In genomic region chr7:156496491-156497264, GRCh38 we compare ENCODE assay signal across 25 cellular contexts.
DNase-seq lines count a peak whose midpoint lies in the region; ATAC-seq, FAIRE-seq and TF ChIP-seq lines count a peak whose summit lies in the region.
"Had no signal": no experiment of that assay in that cellular context is flagged by ENCODE, and none has a peak within 500 bp of the region (broad histone marks: within the 10 kb centered on the region; RNA-seq: fewer than 3 reads in every experiment).

No MANE protein-coding gene starts in this region.

- DNase-seq in DMS153 treated with DMSO at 0.1 percent for 48 hours (lab: John Stamatoyannopoulos, UW; ENCODE audit: unreplicated experiment) (peak; percentile 35), NCI-H1105 treated with DMSO at 0.1 percent for 48 hours (lab: John Stamatoyannopoulos, UW) (peak; percentile 98), NCI-H524 (lab: John Stamatoyannopoulos, UW) (peak; percentile 58 to 84), left lobe of liver (ENCODE audit: low spot score) (no peak), kidney (no peak), HPDE6-E6E7 (ENCODE audit: extremely low spot score) (no peak)
- DNase-seq: activated CD4-positive, alpha-beta T cell treated with anti-CD3 and anti-CD28 coated beads, Interleukin-2, amount 50 U/mL, for 1 hour; activated CD8-positive, alpha-beta memory T cell treated with anti-CD3 and anti-CD28 coated beads, Interleukin-2, amount 50 U/mL, for 4 hours; endodermal cell; esophagus squamous epithelium; hippocampal formation; lower lobe of right lung; MG63; NCI-H2029 treated with DMSO at 0.1 percent for 48 hours; NCI-H526 treated with DMSO at 0.1 percent for 48 hours; stimulated activated naive CD8-positive, alpha-beta T cell treated with anti-CD3 and anti-CD28 coated beads, Interleukin-15, amount 100 ng/mL, for 72 hours; T-helper 2 cell had no signal

- TF ChIP-seq CTCF in kidney (IDR thresholded peaks at IDR 0.05; ENCODE audit: borderline replicate concordance, extremely low read depth, insufficient read depth) = no peak

- peak overlapping the region in 1 of 2 donors; percentile 33 for H3K4me3 ChIP-seq in kidney (ENCODE audit: low read length in 2 of 2)
- H3K4me3 ChIP-seq: coronary artery, esophagus squamous epithelium, lower lobe of right lung, MG63, thyroid gland had no signal

- H3K36me3 ChIP-seq in kidney (ENCODE audit: control insufficient read depth in 1 of 2, insufficient read depth in 2 of 2, low read length in 2 of 2) = no peaks in the 10 kb centered on the region
- H3K36me3 ChIP-seq: esophagus squamous epithelium, lower lobe of right lung, MG63, thyroid gland had no signal

- H3K9ac ChIP-seq in kidney (ENCODE audit: low read length in 2 of 2) = no peak overlapping the region

- no peaks in the 10 kb centered on the region for H3K9me3 ChIP-seq in kidney (ENCODE audit: control insufficient read depth in 1 of 2, low read length in 2 of 2)
- H3K9me3 ChIP-seq: MG63, thyroid gland had no signal

- FAIRE-seq in kidney (lab: Jason Lieb, UNC) = no peak
- FAIRE-seq: bronchial epithelial cell, frontal cortex had no signal

- ATAC-seq in left lobe of liver = peak; percentile 85
- ATAC-seq in GM19452 (IDR thresholded peaks at IDR 0.05; ENCODE audit: unreplicated experiment) = no peak
- ATAC-seq: activated T-helper 17 cell treated with anti-CD3 and anti-CD28 coated beads, Interleukin-2, amount 50 U/mL, for 72 hours; lower lobe of right lung; SK-N-SH treated with all-trans-retinoic acid at 6 μM for 48 hours; stimulated activated naive CD8-positive, alpha-beta T cell treated with anti-CD3 and anti-CD28 coated beads, Interleukin-15, amount 100 ng/mL, for 72 hours had no signal

- no peaks in the 10 kb centered on the region for H3K4me1 ChIP-seq in kidney (ENCODE audit: control insufficient read depth in 1 of 2, insufficient read depth in 1 of 2, low read depth in 1 of 2, low read length in 2 of 2)
- H3K4me1 ChIP-seq: lower lobe of right lung had no signal

- H3K27ac ChIP-seq in kidney (ENCODE audit: low read depth in 2 of 2, low read length in 2 of 2) = no peak overlapping the region
- H3K27ac ChIP-seq: C4-2B, coronary artery, esophagus squamous epithelium, lower lobe of right lung had no signal

- intact Hi-C loops in kidney (cut with DNase I) = no loop called here

Comparison
In these comparisons a context has a peak if more than half of its experiments do, and no peak if none do; other contexts are left out.
1. DNase-seq: peak in DMS153 treated with DMSO at 0.1 percent for 48 hours (single experiment), NCI-H1105 treated with DMSO at 0.1 percent for 48 hours (single experiment) and NCI-H524 (2 of 2); none in left lobe of liver (single experiment), kidney (single experiment) and HPDE6-E6E7 (single experiment).